8 cellular contexts compared by ENCODE assay signal in the genomic region with DNA sequence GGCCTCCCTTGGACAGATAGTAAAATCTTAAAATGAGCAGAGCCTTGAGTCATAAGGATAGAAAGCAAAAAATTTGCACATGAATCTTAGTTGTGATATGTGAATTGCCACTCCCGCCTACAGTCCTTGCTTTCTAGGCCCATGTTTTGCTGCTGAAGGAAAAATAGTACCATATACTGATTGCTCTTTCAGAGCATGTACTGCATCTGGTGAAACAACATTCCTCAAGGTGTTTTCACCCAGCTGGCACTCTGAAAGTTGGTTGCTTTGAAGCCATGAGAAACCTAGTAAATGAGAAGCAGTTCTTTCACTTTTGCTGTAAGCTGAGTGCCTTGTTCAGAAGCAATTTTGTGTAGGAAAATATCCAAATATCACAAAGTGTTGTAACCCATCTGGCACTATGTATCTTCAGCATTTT. TPM values are rescaled to one million over a fixed set of nuclear protein-coding genes. Genes with fewer than 3 reads are reported as not detected.
DNase-seq lines count a peak whose midpoint lies in the region; ATAC-seq lines count a peak whose summit lies in the region.

No MANE protein-coding gene starts in this region.

- peak overlapping the region in 1 of 2 donors; percentile 29 for H3K4me3 Mint-ChIP-seq in stimulated activated naive CD8-positive, alpha-beta T cell treated with anti-CD3 and anti-CD28 coated beads, Interleukin-15, amount 100 ng/mL, for 72 hours

- no peaks in the 10 kb centered on the region for H3K27me3 Mint-ChIP-seq in stimulated activated naive CD8-positive, alpha-beta T cell treated with anti-CD3 and anti-CD28 coated beads, Interleukin-15, amount 100 ng/mL, for 72 hours

- H3K4me1 Mint-ChIP-seq in stimulated activated naive CD8-positive, alpha-beta T cell treated with anti-CD3 and anti-CD28 coated beads, Interleukin-15, amount 100 ng/mL, for 72 hours, result peaks cover 43% of the 10 kb centered on the region

- no peaks in the 10 kb centered on the region for H3K9me3 Mint-ChIP-seq in activated naive CD4-positive, alpha-beta T cell treated with anti-CD3 and anti-CD28 coated beads, Interleukin-2, amount 50 U/mL, for 72 hours
- H3K9me3 Mint-ChIP-seq in stimulated activated naive CD8-positive, alpha-beta T cell treated with anti-CD3 and anti-CD28 coated beads, Interleukin-15, amount 100 ng/mL, for 72 hours, result no peaks in the 10 kb centered on the region

- ATAC-seq in HG02885 (IDR thresholded peaks at IDR 0.05; ENCODE audit: poor library complexity, unreplicated experiment), result peak; percentile 74
- ATAC-seq in activated naive CD4-positive, alpha-beta T cell treated with anti-CD3 and anti-CD28 coated beads, Interleukin-2, amount 50 U/mL, for 72 hours, result peak; percentile 84 to 94
- ATAC-seq in stimulated activated naive CD8-positive, alpha-beta T cell treated with anti-CD3 and anti-CD28 coated beads, Interleukin-15, amount 100 ng/mL, for 72 hours, result peak; percentile 90

- H3K36me3 Mint-ChIP-seq in activated naive CD4-positive, alpha-beta T cell treated with anti-CD3 and anti-CD28 coated beads, Interleukin-2, amount 50 U/mL, for 72 hours, result peaks cover 2 to 16% of the 10 kb centered on the region in 2 donors

- peak overlapping the region in 1 of 2 donors; percentile 64 for H3K27ac Mint-ChIP-seq in activated naive CD4-positive, alpha-beta T cell treated with anti-CD3 and anti-CD28 coated beads, Interleukin-2, amount 50 U/mL, for 72 hours
- no peak overlapping the region for H3K27ac Mint-ChIP-seq in stimulated activated naive CD8-positive, alpha-beta T cell treated with anti-CD3 and anti-CD28 coated beads, Interleukin-15, amount 100 ng/mL, for 72 hours

- peak; percentile 15 for DNase-seq in activated naive CD4-positive, alpha-beta T cell treated with Interleukin-2 at 50 U/mL for 16 hours
- no peak for DNase-seq in activated naive CD4-positive, alpha-beta T cell (lab: John Stamatoyannopoulos, UW)
- DNase-seq in activated naive CD4-positive, alpha-beta T cell treated with anti-CD3 and anti-CD28 coated beads, Interleukin-2, amount 50 U/mL, for 72 hours (ENCODE audit: low spot score in 2 of 2), result no peak
- no peak for DNase-seq in stimulated activated naive CD8-positive, alpha-beta T cell treated with anti-CD3 and anti-CD28 coated beads, Interleukin-15, amount 100 ng/mL, for 72 hours
- DNase-seq in NCI-H187 (lab: John Stamatoyannopoulos, UW), result no peak
- no peak for DNase-seq in NCI-H1417 treated with DMSO at 0.1 percent for 48 hours (lab: John Stamatoyannopoulos, UW)
- no peak for DNase-seq in NCI-H2227 treated with DMSO at 0.1 percent for 48 hours (lab: John Stamatoyannopoulos, UW)

RNA-seq across cellular contexts. Expression of gene CDC37L1, which starts 10.3 kb away (rescaled TPM):
- 10 to 100 TPM in 1 of 2 donors, 1 to 10 TPM in 1; 9.1 to 18.3 TPM for total RNA-seq in activated naive CD4-positive, alpha-beta T cell treated with anti-CD3 and anti-CD28 coated beads, Interleukin-2, amount 50 U/mL, for 72 hours

RNA-seq across cellular contexts. Expression of gene SPATA6L, which starts 23.4 kb away (rescaled TPM):
- total RNA-seq in activated naive CD4-positive, alpha-beta T cell treated with anti-CD3 and anti-CD28 coated beads, Interleukin-2, amount 50 U/mL, for 72 hours, result 1 to 10 TPM in 1 of 2 donors, under 1 TPM in 1; 0.99 to 2.1 TPM

RNA-seq across cellular contexts. Expression of gene PLPP6, which starts 27.6 kb away (rescaled TPM):
- total RNA-seq in activated naive CD4-positive, alpha-beta T cell treated with anti-CD3 and anti-CD28 coated beads, Interleukin-2, amount 50 U/mL, for 72 hours, result 1 to 10 TPM; 2.0 to 3.6 TPM

RNA-seq across cellular contexts. Expression of gene AK3, which starts 51.3 kb away (rescaled TPM):
- 10 to 100 TPM; 37.5 to 44.9 TPM for total RNA-seq in activated naive CD4-positive, alpha-beta T cell treated with anti-CD3 and anti-CD28 coated beads, Interleukin-2, amount 50 U/mL, for 72 hours
